ENCODE assay signal across 28 cellular contexts in the genomic region with DNA sequence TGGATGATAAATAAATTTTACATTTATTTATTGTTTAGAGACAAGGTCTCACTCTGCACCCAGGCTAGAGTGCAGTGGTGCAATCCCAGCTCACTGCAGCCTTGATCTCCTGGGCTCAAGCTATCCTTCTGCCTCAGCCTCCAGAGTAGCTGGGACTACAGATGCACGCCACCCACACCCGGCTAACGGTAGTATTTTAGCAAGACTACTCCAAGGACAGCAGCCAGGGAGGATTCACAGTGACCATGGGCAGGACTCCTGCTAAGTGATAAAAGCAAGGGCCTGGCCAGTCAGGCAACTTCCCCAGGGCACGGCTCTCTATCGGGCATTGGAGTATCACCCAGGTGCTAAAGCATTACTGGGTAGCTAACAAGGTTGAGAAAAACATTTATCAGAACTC.
"Had no signal": no experiment of that assay in that cellular context is flagged by ENCODE, and none has a peak within 500 bp of the region (broad histone marks: within the 10 kb centered on the region; RNA-seq: fewer than 3 reads in every experiment).

No MANE protein-coding gene starts in this region.

- H3K4me1 ChIP-seq: pancreas, psoas muscle, sigmoid colon had no signal

- H3K27me3 Mint-ChIP-seq: activated T-helper 17 cell treated with anti-CD3 and anti-CD28 coated beads, Interleukin-2, amount 50 U/mL, for 72 hours; naive thymus-derived CD8-positive, alpha-beta T cell; stimulated activated naive B cell treated with anti-CD40 and anti-IgM and Interleukin-4, amounts not matched to agents 10 μg/mL and 1 μg/mL and 100 μg/mL, for 72 hours had no signal

- H3K9me3 ChIP-seq: esophagus muscularis mucosa, heart left ventricle, pancreas, psoas muscle, sigmoid colon, stomach, tibial nerve had no signal

- DNase-seq: activated CD4-positive, alpha-beta T cell treated with anti-CD3 and anti-CD28 coated beads for 4 hours; activated CD4-positive, alpha-beta T cell treated with anti-CD3 and anti-CD28 coated beads, Interleukin-2, amount 50 U/mL, for 4 hours; activated gamma-delta T cell treated with Interleukin-2 at 50 U/mL for 16 hours; activated naive CD4-positive, alpha-beta T cell treated with anti-CD3 and anti-CD28 coated beads, Interleukin-2, amount 50 U/mL, for 16 hours; activated T-cell treated with anti-CD3 and anti-CD28 coated beads, Interleukin-2, amount 50 U/mL, for 1 hour; amygdala; caudate nucleus; foreskin keratinocyte; heart left ventricle; left colon; mammary epithelial cell; midbrain; naive thymus-derived CD8-positive, alpha-beta T cell; nucleus accumbens; psoas muscle; sigmoid colon; small intestine; stimulated activated CD4-positive, alpha-beta T cell treated with anti-CD3 and anti-CD28 coated beads, Interleukin-1b, Interleukin-23, amount 100 ng/mL, for 48 hours; stimulated activated naive B cell treated with anti-CD40 and anti-IgM and Interleukin-4, amounts not matched to agents 10 μg/mL and 1 μg/mL and 100 μg/mL, for 72 hours; stomach; T-helper 1 cell had no signal

- ATAC-seq: activated T-helper 17 cell treated with anti-CD3 and anti-CD28 coated beads, Interleukin-2, amount 50 U/mL, for 72 hours; foreskin keratinocyte; heart left ventricle; left colon; naive thymus-derived CD8-positive, alpha-beta T cell; pancreas; psoas muscle; stimulated activated naive B cell treated with anti-CD40 and anti-IgM and Interleukin-4, amounts not matched to agents 10 μg/mL and 1 μg/mL and 100 μg/mL, for 72 hours had no signal

- H3K4me1 Mint-ChIP-seq: neural crest cell had no signal

- H3K27ac ChIP-seq: esophagus muscularis mucosa, foreskin keratinocyte, heart left ventricle, pancreas, psoas muscle, sigmoid colon, stomach, VCaP had no signal

- H3K36me3 ChIP-seq: pancreas had no signal

- H3K27ac Mint-ChIP-seq: activated T-helper 17 cell treated with anti-CD3 and anti-CD28 coated beads, Interleukin-2, amount 50 U/mL, for 72 hours; stimulated activated naive B cell treated with anti-CD40 and anti-IgM and Interleukin-4, amounts not matched to agents 10 μg/mL and 1 μg/mL and 100 μg/mL, for 72 hours had no signal

- H3K4me3 Mint-ChIP-seq: activated T-helper 17 cell treated with anti-CD3 and anti-CD28 coated beads, Interleukin-2, amount 50 U/mL, for 72 hours; naive thymus-derived CD8-positive, alpha-beta T cell; neural crest cell; stimulated activated naive B cell treated with anti-CD40 and anti-IgM and Interleukin-4, amounts not matched to agents 10 μg/mL and 1 μg/mL and 100 μg/mL, for 72 hours; T-helper 2 cell treated with Interferon-gamma antibody and Interleukin-4, amounts not matched to agents 5 μg/mL and 100 μg/mL, for 36 hours had no signal

- H3K27me3 ChIP-seq: esophagus muscularis mucosa, foreskin keratinocyte, heart left ventricle, pancreas, sigmoid colon, stomach, tibial nerve had no signal

- H3K4me3 ChIP-seq: esophagus muscularis mucosa, heart left ventricle, pancreas, psoas muscle, sigmoid colon, stomach, tibial nerve had no signal

- H3K9me3 Mint-ChIP-seq: activated T-helper 17 cell treated with anti-CD3 and anti-CD28 coated beads, Interleukin-2, amount 50 U/mL, for 72 hours; naive thymus-derived CD8-positive, alpha-beta T cell; neural crest cell; stimulated activated naive B cell treated with anti-CD40 and anti-IgM and Interleukin-4, amounts not matched to agents 10 μg/mL and 1 μg/mL and 100 μg/mL, for 72 hours; T-helper 2 cell treated with Interferon-gamma antibody and Interleukin-4, amounts not matched to agents 5 μg/mL and 100 μg/mL, for 36 hours had no signal
